ENCODE assay signal across 8 cellular contexts in the genomic region with DNA sequence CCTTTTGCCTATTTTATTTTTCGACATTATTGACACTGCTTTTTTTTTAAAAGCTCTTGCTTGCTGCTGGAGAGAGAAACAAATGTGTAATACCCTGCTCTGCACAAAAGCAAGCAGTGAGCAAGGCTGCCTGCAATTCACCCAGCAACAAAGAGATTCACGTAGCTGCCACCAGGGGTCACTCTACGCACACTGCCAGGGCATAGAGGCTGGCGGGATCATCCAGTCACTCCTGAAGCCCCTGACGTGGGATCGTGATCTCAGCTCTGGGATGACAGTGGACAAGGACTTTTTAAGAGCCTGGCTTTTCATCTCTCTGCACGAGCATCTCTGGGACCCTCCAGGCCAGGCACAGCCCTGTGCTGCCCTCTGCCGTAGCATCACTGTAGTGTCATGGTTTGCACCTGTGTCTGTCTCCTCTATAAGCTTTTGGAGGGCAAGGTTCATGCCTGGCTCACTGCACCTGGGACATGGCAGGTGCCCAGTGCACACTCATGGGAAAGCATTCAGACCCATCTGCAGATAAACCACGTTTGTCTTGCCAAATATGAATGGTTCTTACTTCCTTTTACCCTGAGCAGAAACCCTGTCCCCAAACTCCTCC. TPM values are rescaled to one million over a fixed set of nuclear protein-coding genes. Genes with fewer than 3 reads are reported as not detected.
DNase-seq lines count a peak whose midpoint lies in the region; ATAC-seq and TF ChIP-seq lines count a peak whose summit lies in the region.

No MANE protein-coding gene starts in this region.

- TF ChIP-seq CTCF in CD4-positive, alpha-beta T cell (IDR thresholded peaks at IDR 0.05): peak; percentile 76
- TF ChIP-seq CTCF in uterus (IDR thresholded peaks at IDR 0.05): peak; percentile 74 to 88 (median 76)

- no peak overlapping the region for H3K9ac ChIP-seq in NT2/D1 (ENCODE audit: insufficient read length, low read depth)

- peaks cover 2% of the 10 kb centered on the region for H3K9me3 Mint-ChIP-seq in CD4-positive, alpha-beta T cell
- H3K9me3 Mint-ChIP-seq in activated T-cell treated with anti-CD3 and anti-CD28 coated beads, Interleukin-2, amount 50 U/mL, for 72 hours: no peaks in the 10 kb centered on the region

- no peak overlapping the region for H3K4me3 ChIP-seq in NT2/D1 (ENCODE audit: insufficient read length, low read depth)
- H3K4me3 ChIP-seq in uterus: no peak overlapping the region

- no peaks in the 10 kb centered on the region for H3K27me3 ChIP-seq in CD4-positive, alpha-beta T cell (ENCODE audit: control insufficient read depth, insufficient read depth, low read length)
- peaks cover 4% of the 10 kb centered on the region for H3K27me3 ChIP-seq in NT2/D1 (ENCODE audit: insufficient read depth, insufficient read length)
- no peaks in the 10 kb centered on the region for H3K27me3 ChIP-seq in uterus

- no peak overlapping the region for H3K4me3 Mint-ChIP-seq in CD4-positive, alpha-beta T cell
- no peak overlapping the region for H3K4me3 Mint-ChIP-seq in activated T-cell treated with anti-CD3 and anti-CD28 coated beads, Interleukin-2, amount 50 U/mL, for 72 hours

- no peak overlapping the region for H3K27ac ChIP-seq in CD4-positive, alpha-beta T cell (ENCODE audit: low read depth, low read length)
- H3K27ac ChIP-seq in uterus: no peak overlapping the region

- peak in 6 of 10 experiments; percentile 7 to 13 (median 10) for DNase-seq in CD4-positive, alpha-beta T cell
- DNase-seq in NT2/D1 (ENCODE audit: low read depth, low spot score) (peak; percentile 71), foreskin melanocyte (peak; percentile 24), occipital lobe (lab: John Stamatoyannopoulos, UW) (peak; percentile 42), uterus (peak; percentile 34 to 40)
- DNase-seq in activated T-cell treated with anti-CD3 and anti-CD28 coated beads, Interleukin-2, amount 50 U/mL, for 72 hours: peak; percentile 33 to 57

- H3K27ac Mint-ChIP-seq in CD4-positive, alpha-beta T cell: no peak overlapping the region
- no peak overlapping the region for H3K27ac Mint-ChIP-seq in activated T-cell treated with anti-CD3 and anti-CD28 coated beads, Interleukin-2, amount 50 U/mL, for 72 hours

- POLR2A ChIA-PET in CD4-positive, alpha-beta T cell (lab: Charles Lee): no interaction called here

- peaks cover 7% of the 10 kb centered on the region for H3K4me1 ChIP-seq in NT2/D1 (ENCODE audit: insufficient read depth, insufficient read length)
- no peaks in the 10 kb centered on the region for H3K4me1 ChIP-seq in uterus

- TF ChIP-seq POLR2A in uterus (IDR thresholded peaks at IDR 0.05): no peak

- no peaks in the 10 kb centered on the region for H3K36me3 Mint-ChIP-seq in CD4-positive, alpha-beta T cell (ENCODE audit: low read depth)
- H3K36me3 Mint-ChIP-seq in activated T-cell treated with anti-CD3 and anti-CD28 coated beads, Interleukin-2, amount 50 U/mL, for 72 hours (ENCODE audit: insufficient read depth in 2 of 2): no peaks in the 10 kb centered on the region

- H3K27me3 Mint-ChIP-seq in CD4-positive, alpha-beta T cell: peaks cover 20% of the 10 kb centered on the region
- peaks cover 8% of the 10 kb centered on the region for H3K27me3 Mint-ChIP-seq in activated T-cell treated with anti-CD3 and anti-CD28 coated beads, Interleukin-2, amount 50 U/mL, for 72 hours (ENCODE audit: low read depth)

- no peaks in the 10 kb centered on the region for H3K4me1 Mint-ChIP-seq in CD4-positive, alpha-beta T cell (ENCODE audit: low read depth)
- H3K4me1 Mint-ChIP-seq in activated T-cell treated with anti-CD3 and anti-CD28 coated beads, Interleukin-2, amount 50 U/mL, for 72 hours (ENCODE audit: low read depth): no peaks in the 10 kb centered on the region

- intact Hi-C loops in CD4-positive, alpha-beta T cell (cut with DNase I, micrococcal nuclease): loop anchor here (1.0 to 2.0 kb wide), 2 partner anchors 329 to 332 kb away; no protein-coding TSS in a partner anchor
- intact Hi-C loops in uterus (cut with DNase I; ENCODE audit: low total_unique reads): no loop called here

- CTCF ChIA-PET in CD4-positive, alpha-beta T cell (lab: Charles Lee): interaction anchor here (1.3 to 2.4 kb wide), 2 partner anchors 35 to 329 kb away, joined by 4 to 17 read pairs; no protein-coding TSS in a partner anchor

- ATAC-seq in CD4-positive, alpha-beta T cell (ENCODE audit: poor library complexity): no peak
- ATAC-seq in GM19025 (IDR thresholded peaks at IDR 0.05; ENCODE audit: low read depth, unreplicated experiment) (peak; percentile 55), HG03565 (IDR thresholded peaks at IDR 0.05; ENCODE audit: unreplicated experiment) (peak; percentile 73)
- ATAC-seq in activated T-cell treated with anti-CD3 and anti-CD28 coated beads, Interleukin-2, amount 50 U/mL, for 72 hours (replicated peaks in 1 of 2): peak; percentile 60 to 62

- no peaks in the 10 kb centered on the region for H3K9me3 ChIP-seq in CD4-positive, alpha-beta T cell (ENCODE audit: control insufficient read depth, low read length)
- H3K9me3 ChIP-seq in NT2/D1 (ENCODE audit: insufficient read depth, low read length) (no peaks in the 10 kb centered on the region), uterus (no peaks in the 10 kb centered on the region)

- no peaks in the 10 kb centered on the region for H3K36me3 ChIP-seq in NT2/D1 (ENCODE audit: insufficient read depth, insufficient read length, low read length)
- no peaks in the 10 kb centered on the region for H3K36me3 ChIP-seq in uterus

RNA-seq across cellular contexts. Expression of a gene that starts 19.8 kb away (rescaled TPM):
- under 1 TPM; 0.16 to 0.20 TPM for total RNA-seq in CD4-positive, alpha-beta T cell
- total RNA-seq in activated T-cell treated with anti-CD3 and anti-CD28 coated beads, Interleukin-2, amount 50 U/mL, for 72 hours: under 1 TPM; 0.14 to 0.95 TPM
- total RNA-seq in occipital lobe (17.0 TPM), uterus (under 1 TPM in 2 of 4 donors, not detected in 2; under 0.01 to 0.07 TPM)

Comparison
In these comparisons a context has a peak if more than half of its experiments do, and no peak if none do; other contexts are left out.
1. DNase-seq: peak in every context shown above with its lines; median percentile 71 in NT2/D1; 45 in activated T-cell treated with anti-CD3 and anti-CD28 coated beads, Interleukin-2, amount 50 U/mL, for 72 hours; 42 in occipital lobe; 37 in uterus; 24 in foreskin melanocyte; 10 in CD4-positive, alpha-beta T cell.